ENCODE assay signal across 16 cellular contexts in genomic region chr17:40497704-40498103, GRCh38. TPM values are rescaled to one million over a fixed set of nuclear protein-coding genes. Genes with fewer than 3 reads are reported as not detected.
DNase-seq lines count a peak whose midpoint lies in the region; ATAC-seq and TF ChIP-seq lines count a peak whose summit lies in the region.
"Had no signal": no experiment of that assay in that cellular context is flagged by ENCODE, and none has a peak within 500 bp of the region (broad histone marks: within the 10 kb centered on the region; RNA-seq: fewer than 3 reads in every experiment).

No MANE protein-coding gene starts in this region.

- no peaks in the 10 kb centered on the region for H3K9me3 ChIP-seq in esophagus squamous epithelium
- H3K9me3 ChIP-seq in trophoblast cell (ENCODE audit: insufficient read depth, low read depth, low read length), result peaks cover 4% of the 10 kb centered on the region
- no peaks in the 10 kb centered on the region for H3K9me3 ChIP-seq in CD8-positive, alpha-beta T cell (ENCODE audit: low read length)
- H3K9me3 ChIP-seq in A673 (ENCODE audit: low read depth, low read length, poor library complexity, severe bottlenecking), result no peaks in the 10 kb centered on the region

- peaks cover 3% of the 10 kb centered on the region for H3K4me1 Mint-ChIP-seq in CD8-positive, alpha-beta T cell (ENCODE audit: low read depth)
- H3K4me1 Mint-ChIP-seq: immature natural killer cell had no signal

- H3K18ac ChIP-seq in trophoblast cell (ENCODE audit: low read length), result no peak overlapping the region

- H3K27ac ChIP-seq in esophagus squamous epithelium (peak overlapping the region; percentile 90 to 92 (median 92)), trophoblast cell (ENCODE audit: low read depth, low read length) (no peak overlapping the region), A673 (ENCODE audit: low read depth, low read length, poor library complexity, severe bottlenecking) (no peak overlapping the region)
- H3K27ac ChIP-seq in CD8-positive, alpha-beta T cell (ENCODE audit: low read depth, low read length), result no peak overlapping the region

- H4K91ac ChIP-seq in trophoblast cell (ENCODE audit: low read depth, low read length), result peak overlapping the region; percentile 43

- peaks cover 3% of the 10 kb centered on the region for H3K27me3 Mint-ChIP-seq in CD8-positive, alpha-beta T cell (ENCODE audit: low read depth)

- H2AK5ac ChIP-seq in trophoblast cell (ENCODE audit: low read length), result peak overlapping the region; percentile 70

- BruUV-seq in A673 (replicated peaks; lab: Mats Ljungman, UMichigan), result no TSS peak

- no peak overlapping the region for H3K27ac Mint-ChIP-seq in CD8-positive, alpha-beta T cell
- H3K27ac Mint-ChIP-seq: natural killer cell treated with Interleukin-12 subunit alpha and Interleukin-12 subunit beta and Interleukin-15 and Interleukin-18, amount 100 ng/mL, for 72 hours had no signal

- H3K14ac ChIP-seq in trophoblast cell (ENCODE audit: low read length), result peak overlapping the region; percentile 14

- 38 to 53% methylated on average over 2 of the region's 2 CpGs for WGBS in esophagus squamous epithelium, 2 donors
- whole genome bisulfite sequencing in trophoblast cell (ENCODE audit: extremely low coverage, insufficient coverage, insufficient read length), result no CpG with 5 or more reads among the region's 2 CpGs

- no peak for TF ChIP-seq POLR2A in esophagus squamous epithelium (IDR thresholded peaks at IDR 0.05)

- H3K9ac ChIP-seq in trophoblast cell (ENCODE audit: low read length), result no peak overlapping the region

- peaks cover 0 to 35% (median 0%) of the 10 kb centered on the region in 3 donors for H3K36me3 ChIP-seq in esophagus squamous epithelium
- H3K36me3 ChIP-seq in trophoblast cell (ENCODE audit: control insufficient read depth in 1 of 2, insufficient read depth in 2 of 2, low read length in 2 of 2), result no peaks in the 10 kb centered on the region
- no peaks in the 10 kb centered on the region for H3K36me3 ChIP-seq in CD8-positive, alpha-beta T cell (ENCODE audit: insufficient read depth, low read length)
- no peaks in the 10 kb centered on the region for H3K36me3 ChIP-seq in A673 (ENCODE audit: insufficient read depth, low read length, poor library complexity, severe bottlenecking)

- H3K9me3 Mint-ChIP-seq in CD8-positive, alpha-beta T cell, result no peaks in the 10 kb centered on the region
- H3K9me3 Mint-ChIP-seq: immature natural killer cell; natural killer cell treated with Interleukin-12 subunit alpha and Interleukin-12 subunit beta and Interleukin-15 and Interleukin-18, amount 100 ng/mL, for 72 hours; type B pancreatic cell had no signal

- H2AFZ ChIP-seq in trophoblast cell (ENCODE audit: insufficient read depth, low read length, poor library complexity), result no peak overlapping the region

- no peaks in the 10 kb centered on the region for H3K36me3 Mint-ChIP-seq in CD8-positive, alpha-beta T cell
- H3K36me3 Mint-ChIP-seq: immature natural killer cell; natural killer cell treated with Interleukin-12 subunit alpha and Interleukin-12 subunit beta and Interleukin-15 and Interleukin-18, amount 100 ng/mL, for 72 hours; type B pancreatic cell had no signal

- ATAC-seq in HG03342 (IDR thresholded peaks at IDR 0.05; ENCODE audit: unreplicated experiment), result no peak
- no peak for ATAC-seq in CD8-positive, alpha-beta T cell
- ATAC-seq: natural killer cell treated with Interleukin-12 subunit alpha and Interleukin-12 subunit beta and Interleukin-15 and Interleukin-18, amount 100 ng/mL, for 72 hours had no signal

- TF ChIP-seq CTCF in esophagus squamous epithelium (IDR thresholded peaks at IDR 0.05), result no peak
- no peak for TF ChIP-seq CTCF in CD8-positive, alpha-beta T cell (IDR thresholded peaks at IDR 0.05)
- TF ChIP-seq CTCF in A673 (conservative IDR thresholded peaks at IDR 0.05; ENCODE audit: low read depth, low read length), result no peak

- H4K8ac ChIP-seq in trophoblast cell (ENCODE audit: low read depth, low read length), result no peak overlapping the region

- H3K27me3 ChIP-seq in esophagus squamous epithelium (no peaks in the 10 kb centered on the region), trophoblast cell (ENCODE audit: insufficient read depth, low read length) (no peaks in the 10 kb centered on the region), A673 (replicated peaks; ENCODE audit: insufficient read depth, low read depth, low read length, poor library complexity) (no peaks in the 10 kb centered on the region)
- H3K27me3 ChIP-seq in CD8-positive, alpha-beta T cell (ENCODE audit: insufficient read depth, low read length), result no peaks in the 10 kb centered on the region

- no peak overlapping the region for H3K4me2 ChIP-seq in trophoblast cell (ENCODE audit: low read length)

- H3K4me3 ChIP-seq in esophagus squamous epithelium, result peak overlapping the region; percentile 12 to 67 (median 60)
- no peak overlapping the region for H3K4me3 ChIP-seq in trophoblast cell (ENCODE audit: low read depth, low read length)
- no peak overlapping the region for H3K4me3 ChIP-seq in CD8-positive, alpha-beta T cell (ENCODE audit: low read depth, low read length)
- no peak overlapping the region for H3K4me3 ChIP-seq in A673 (ENCODE audit: low read depth, low read length, poor library complexity, severe bottlenecking)

- intact Hi-C loops in esophagus squamous epithelium (cut with DNase I) (no loop called here), A673 (cut with micrococcal nuclease; ENCODE audit: unreplicated experiment) (no loop called here)
- intact Hi-C loops in CD8-positive, alpha-beta T cell (cut with DNase I, micrococcal nuclease), result no loop called here

- peak overlapping the region; percentile 35 for H2BK120ac ChIP-seq in trophoblast cell (ENCODE audit: insufficient read depth, low read length, poor library complexity)

- H2BK12ac ChIP-seq in trophoblast cell (ENCODE audit: low read length), result peak overlapping the region; percentile 87

- H3K4me3 Mint-ChIP-seq in CD8-positive, alpha-beta T cell, result no peak overlapping the region
- H3K4me3 Mint-ChIP-seq: immature natural killer cell; natural killer cell treated with Interleukin-12 subunit alpha and Interleukin-12 subunit beta and Interleukin-15 and Interleukin-18, amount 100 ng/mL, for 72 hours; type B pancreatic cell had no signal

- H3K4ac ChIP-seq in trophoblast cell (ENCODE audit: low read depth, low read length), result no peak overlapping the region

- DNase-seq in AG08395 (ENCODE audit: low spot score), result peak; percentile 50
- peak; percentile 37 for DNase-seq in NCI-H69 (lab: John Stamatoyannopoulos, UW)
- no peak for DNase-seq in esophagus squamous epithelium (lab: John Stamatoyannopoulos, UW)
- DNase-seq in trophoblast cell, result peak; percentile 55 to 56
- DNase-seq in CD8-positive, alpha-beta T cell, result no peak
- no peak for DNase-seq in NCI-H1048 (lab: John Stamatoyannopoulos, UW)
- no peak for DNase-seq in A673 (ENCODE audit: low spot score)
- DNase-seq: activated naive CD4-positive, alpha-beta T cell treated with Interleukin-2 at 50 U/mL for 16 hours; cerebellar nuclear complex; erythroblast; immature natural killer cell; NCI-H524; Right ventricle myocardium superior had no signal

- H3K4me1 ChIP-seq in esophagus squamous epithelium, result peaks cover 14 to 87% (median 27%) of the 10 kb centered on the region in 3 donors
- peaks cover 13 to 14% of the 10 kb centered on the region in 2 experiments for H3K4me1 ChIP-seq in trophoblast cell (ENCODE audit: control insufficient read depth in 1 of 2, insufficient read depth in 2 of 2, low read length in 2 of 2)
- H3K4me1 ChIP-seq in CD8-positive, alpha-beta T cell (ENCODE audit: insufficient read depth, low read length), result no peaks in the 10 kb centered on the region
- no peaks in the 10 kb centered on the region for H3K4me1 ChIP-seq in A673 (ENCODE audit: insufficient read depth, low read length, poor library complexity, severe bottlenecking)

- peaks cover 8% of the 10 kb centered on the region for H3K79me1 ChIP-seq in trophoblast cell (ENCODE audit: low read length)

- POLR2A ChIA-PET in CD8-positive, alpha-beta T cell (lab: Charles Lee), result interaction anchor here (0.6 to 2.4 kb wide), 2 partner anchors 11 to 1083 kb away, joined by 4 to 5 read pairs; no protein-coding TSS in a partner anchor
- POLR2A ChIA-PET in A673 (lab: Charles Lee; ENCODE audit: low non-redundant PET), result no interaction called here

- CTCF ChIA-PET in CD8-positive, alpha-beta T cell (lab: Charles Lee), result interaction anchor here (0.8 to 1.6 kb wide), 6 partner anchors 10 to 194 kb away, joined by 3 to 7 read pairs (median 5); no protein-coding TSS in a partner anchor
- CTCF ChIA-PET in A673 (lab: Charles Lee), result interaction anchor here (0.6 kb wide), 1 partner anchor 80 kb away, joined by 8 read pairs; no protein-coding TSS in a partner anchor

- H2BK5ac ChIP-seq in trophoblast cell (ENCODE audit: low read depth, low read length, poor library complexity), result no peak overlapping the region

- no peak overlapping the region for H3K23ac ChIP-seq in trophoblast cell (ENCODE audit: low read length)

- no peaks in the 10 kb centered on the region for H3K79me2 ChIP-seq in trophoblast cell (ENCODE audit: control insufficient read depth, insufficient read depth, low read length, poor library complexity)

- H4K12ac ChIP-seq in trophoblast cell (ENCODE audit: low read depth, low read length), result no peak overlapping the region

RNA-seq across cellular contexts. Expression of gene TNS4, which starts 3.7 kb away (rescaled TPM):
- total RNA-seq in esophagus squamous epithelium (100 to 1,000 TPM in 1 of 4 donors, 10 to 100 TPM in 3; 34.6 to 104 (median 71.1) TPM), A673 (2021) (not detected in 2 replicates)
- 0.79 and 1.1 TPM in 2 replicates for polyA plus RNA-seq in trophoblast cell (2013)
- 1 to 10 TPM; 1.9 to 2.9 TPM for total RNA-seq in CD8-positive, alpha-beta T cell
- total RNA-seq: Right ventricle myocardium superior had no signal

RNA-seq across cellular contexts. Expression of gene IGFBP4, which starts 54.5 kb away (rescaled TPM):
- 100 to 1,000 TPM in 1 of 4 donors, 10 to 100 TPM in 3; 27.1 to 154 (median 73.0) TPM for total RNA-seq in esophagus squamous epithelium
- polyA plus RNA-seq in trophoblast cell (2013), result 68.1 and 68.9 TPM in 2 replicates
- 1 to 10 TPM; 5.1 to 5.2 TPM for total RNA-seq in CD8-positive, alpha-beta T cell
- total RNA-seq in A673 (2021), result 4.8 and 6.5 TPM in 2 replicates

Comparison
In these comparisons a context has a peak if more than half of its experiments do, and no peak if none do; other contexts are left out.
1. DNase-seq: peak in AG08395 (single experiment), NCI-H69 (single experiment) and trophoblast cell (2 of 2); none in esophagus squamous epithelium (single experiment), CD8-positive, alpha-beta T cell (0 of 7), NCI-H1048 (single experiment) and A673 (single experiment).
2. H3K27ac ChIP-seq: peak in esophagus squamous epithelium (4 of 4); none in trophoblast cell (single experiment), CD8-positive, alpha-beta T cell (single experiment) and A673 (single experiment).
3. H3K4me3 ChIP-seq: peak in esophagus squamous epithelium (4 of 4); none in trophoblast cell (single experiment), CD8-positive, alpha-beta T cell (single experiment) and A673 (single experiment).
4. RNA of gene TNS4, which starts 3.7 kb away (total RNA-seq): 34.6 to 104 TPM in esophagus squamous epithelium; 1.9 to 2.9 TPM in CD8-positive, alpha-beta T cell and not detected in A673; every median in the first group is over 4 times any median in the second.